In genomic region chr7:73870041-73870492, GRCh38 we compare ENCODE assay signal across 1 cellular context.
TF ChIP-seq lines count a peak whose summit lies in the region.

No MANE protein-coding gene starts in this region.

TF ChIP-seq in HepG2, 621 proteins besides CTCF, POLR2A, EP300 and RAD21 (continued from another document and continues in another):
- no peak for TF ChIP-seq ZBTB2 (CRISPR knock-in tag; IDR thresholded peaks at IDR 0.05; ENCODE audit: low read depth)
- TF ChIP-seq ZNF549 (CRISPR knock-in tag; IDR thresholded peaks at IDR 0.05) = no peak
- TF ChIP-seq HOXA3 (CRISPR knock-in tag; IDR thresholded peaks at IDR 0.05) = peak; percentile 63
- no peak for TF ChIP-seq ZXDC (CRISPR knock-in tag; IDR thresholded peaks at IDR 0.05)
- peak; percentile 67; the same call in 1 of the 2 replicates for TF ChIP-seq ZNF451 (CRISPR knock-in tag; IDR thresholded peaks at IDR 0.05)
- TF ChIP-seq CBFB (CRISPR knock-in tag; IDR thresholded peaks at IDR 0.05) = peak; percentile 76
- no peak for TF ChIP-seq CSRNP2 (CRISPR knock-in tag; conservative IDR thresholded peaks at IDR 0.05; ENCODE audit: low read depth)
- TF ChIP-seq ZNF121 (CRISPR knock-in tag; IDR thresholded peaks at IDR 0.05) = no peak
- no peak for TF ChIP-seq GZF1 (CRISPR knock-in tag; IDR thresholded peaks at IDR 0.05)
- no peak for TF ChIP-seq RNF219 (CRISPR knock-in tag; IDR thresholded peaks at IDR 0.05)
- TF ChIP-seq BCL6 (CRISPR knock-in tag; IDR thresholded peaks at IDR 0.05) = peak; percentile 87
- peak; percentile 37; the same call in 1 of the 2 replicates for TF ChIP-seq ZNF460 (CRISPR knock-in tag; IDR thresholded peaks at IDR 0.05; ENCODE audit: borderline replicate concordance)
- TF ChIP-seq ZNF501 (CRISPR knock-in tag; IDR thresholded peaks at IDR 0.05) = peak; percentile 65; the same call in 1 of the 2 replicates
- peak; percentile 58; the same call in 1 of the 2 replicates for TF ChIP-seq SP4 (CRISPR knock-in tag; IDR thresholded peaks at IDR 0.05)
- TF ChIP-seq ELF4 (CRISPR knock-in tag; IDR thresholded peaks at IDR 0.05; ENCODE audit: borderline replicate concordance) = no peak
- TF ChIP-seq MAZ (IDR thresholded peaks at IDR 0.05; ENCODE audit: borderline replicate concordance, low read depth, low read length) = no peak
- TF ChIP-seq MAZ (CRISPR knock-in tag; IDR thresholded peaks at IDR 0.05; ENCODE audit: low read depth) = 0 out of 2 replicates have a peak, but pooled peaks have one; percentile 54
- no peak for TF ChIP-seq CREBL2 (CRISPR knock-in tag; IDR thresholded peaks at IDR 0.05; ENCODE audit: borderline replicate concordance)
- peak; percentile 59; the same call in 1 of the 2 replicates for TF ChIP-seq GATAD1 (CRISPR knock-in tag; IDR thresholded peaks at IDR 0.05)
- peak; percentile 36; the same call in 1 of the 2 replicates for TF ChIP-seq BORCS8-MEF2B (CRISPR knock-in tag; IDR thresholded peaks at IDR 0.05)
- TF ChIP-seq SALL1 (CRISPR knock-in tag; IDR thresholded peaks at IDR 0.05) = peak; percentile 84
- TF ChIP-seq FOXO1 (CRISPR knock-in tag; IDR thresholded peaks at IDR 0.05) = peak; percentile 21; the same call in 1 of the 2 replicates
- TF ChIP-seq MTA1 (CRISPR knock-in tag; IDR thresholded peaks at IDR 0.05; ENCODE audit: borderline replicate concordance) = peak; percentile 80; the same call in 1 of the 2 replicates
- no peak for TF ChIP-seq NFYC (CRISPR knock-in tag; IDR thresholded peaks at IDR 0.05)
- no peak for TF ChIP-seq GTF3A (CRISPR knock-in tag; conservative IDR thresholded peaks at IDR 0.05)
- peak; percentile 77 for TF ChIP-seq GABPB1 (CRISPR knock-in tag; IDR thresholded peaks at IDR 0.05)
- peak; percentile 90 for TF ChIP-seq TBL1XR1 (IDR thresholded peaks at IDR 0.05; ENCODE audit: borderline replicate concordance, low read length, partially characterized antibody)
- no peak for TF ChIP-seq SRSF4 (IDR thresholded peaks at IDR 0.05; ENCODE audit: low read depth, low read length, poor library complexity, severe bottlenecking)
- TF ChIP-seq ZNF788 (CRISPR knock-in tag; IDR thresholded peaks at IDR 0.05; ENCODE audit: borderline replicate concordance) = peak; percentile 27; the same call in 1 of the 2 replicates
- peak; percentile 67; the same call in 1 of the 2 replicates for TF ChIP-seq HMG20A (CRISPR knock-in tag; IDR thresholded peaks at IDR 0.05; ENCODE audit: borderline replicate concordance)
- peak; percentile 39; the same call in 1 of the 2 replicates for TF ChIP-seq ZNF574 (CRISPR knock-in tag; IDR thresholded peaks at IDR 0.05)
- TF ChIP-seq ZKSCAN1 (IDR thresholded peaks at IDR 0.05; ENCODE audit: low read length) = no peak
- TF ChIP-seq MZF1 (CRISPR knock-in tag; IDR thresholded peaks at IDR 0.05; ENCODE audit: borderline replicate concordance) = no peak
- TF ChIP-seq CAMTA2 (CRISPR knock-in tag; IDR thresholded peaks at IDR 0.05; ENCODE audit: borderline replicate concordance) = 0 out of 2 replicates have a peak, but pooled peaks have one; percentile 37
- no peak for TF ChIP-seq TEAD2 (CRISPR knock-in tag; IDR thresholded peaks at IDR 0.05)
- TF ChIP-seq, protein P1, sequence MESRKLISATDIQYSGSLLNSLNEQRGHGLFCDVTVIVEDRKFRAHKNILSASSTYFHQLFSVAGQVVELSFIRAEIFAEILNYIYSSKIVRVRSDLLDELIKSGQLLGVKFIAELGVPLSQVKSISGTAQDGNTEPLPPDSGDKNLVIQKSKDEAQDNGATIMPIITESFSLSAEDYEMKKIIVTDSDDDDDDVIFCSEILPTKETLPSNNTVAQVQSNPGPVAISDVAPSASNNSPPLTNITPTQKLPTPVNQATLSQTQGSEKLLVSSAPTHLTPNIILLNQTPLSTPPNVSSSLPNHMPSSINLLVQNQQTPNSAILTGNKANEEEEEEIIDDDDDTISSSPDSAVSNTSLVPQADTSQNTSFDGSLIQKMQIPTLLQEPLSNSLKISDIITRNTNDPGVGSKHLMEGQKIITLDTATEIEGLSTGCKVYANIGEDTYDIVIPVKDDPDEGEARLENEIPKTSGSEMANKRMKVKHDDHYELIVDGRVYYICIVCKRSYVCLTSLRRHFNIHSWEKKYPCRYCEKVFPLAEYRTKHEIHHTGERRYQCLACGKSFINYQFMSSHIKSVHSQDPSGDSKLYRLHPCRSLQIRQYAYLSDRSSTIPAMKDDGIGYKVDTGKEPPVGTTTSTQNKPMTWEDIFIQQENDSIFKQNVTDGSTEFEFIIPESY (CRISPR knock-in tag; IDR thresholded peaks at IDR 0.05) = peak; percentile 28; the same call in 1 of the 2 replicates
- TF ChIP-seq, protein P2, sequence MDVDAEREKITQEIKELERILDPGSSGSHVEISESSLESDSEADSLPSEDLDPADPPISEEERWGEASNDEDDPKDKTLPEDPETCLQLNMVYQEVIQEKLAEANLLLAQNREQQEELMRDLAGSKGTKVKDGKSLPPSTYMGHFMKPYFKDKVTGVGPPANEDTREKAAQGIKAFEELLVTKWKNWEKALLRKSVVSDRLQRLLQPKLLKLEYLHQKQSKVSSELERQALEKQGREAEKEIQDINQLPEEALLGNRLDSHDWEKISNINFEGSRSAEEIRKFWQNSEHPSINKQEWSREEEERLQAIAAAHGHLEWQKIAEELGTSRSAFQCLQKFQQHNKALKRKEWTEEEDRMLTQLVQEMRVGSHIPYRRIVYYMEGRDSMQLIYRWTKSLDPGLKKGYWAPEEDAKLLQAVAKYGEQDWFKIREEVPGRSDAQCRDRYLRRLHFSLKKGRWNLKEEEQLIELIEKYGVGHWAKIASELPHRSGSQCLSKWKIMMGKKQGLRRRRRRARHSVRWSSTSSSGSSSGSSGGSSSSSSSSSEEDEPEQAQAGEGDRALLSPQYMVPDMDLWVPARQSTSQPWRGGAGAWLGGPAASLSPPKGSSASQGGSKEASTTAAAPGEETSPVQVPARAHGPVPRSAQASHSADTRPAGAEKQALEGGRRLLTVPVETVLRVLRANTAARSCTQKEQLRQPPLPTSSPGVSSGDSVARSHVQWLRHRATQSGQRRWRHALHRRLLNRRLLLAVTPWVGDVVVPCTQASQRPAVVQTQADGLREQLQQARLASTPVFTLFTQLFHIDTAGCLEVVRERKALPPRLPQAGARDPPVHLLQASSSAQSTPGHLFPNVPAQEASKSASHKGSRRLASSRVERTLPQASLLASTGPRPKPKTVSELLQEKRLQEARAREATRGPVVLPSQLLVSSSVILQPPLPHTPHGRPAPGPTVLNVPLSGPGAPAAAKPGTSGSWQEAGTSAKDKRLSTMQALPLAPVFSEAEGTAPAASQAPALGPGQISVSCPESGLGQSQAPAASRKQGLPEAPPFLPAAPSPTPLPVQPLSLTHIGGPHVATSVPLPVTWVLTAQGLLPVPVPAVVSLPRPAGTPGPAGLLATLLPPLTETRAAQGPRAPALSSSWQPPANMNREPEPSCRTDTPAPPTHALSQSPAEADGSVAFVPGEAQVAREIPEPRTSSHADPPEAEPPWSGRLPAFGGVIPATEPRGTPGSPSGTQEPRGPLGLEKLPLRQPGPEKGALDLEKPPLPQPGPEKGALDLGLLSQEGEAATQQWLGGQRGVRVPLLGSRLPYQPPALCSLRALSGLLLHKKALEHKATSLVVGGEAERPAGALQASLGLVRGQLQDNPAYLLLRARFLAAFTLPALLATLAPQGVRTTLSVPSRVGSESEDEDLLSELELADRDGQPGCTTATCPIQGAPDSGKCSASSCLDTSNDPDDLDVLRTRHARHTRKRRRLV (CRISPR knock-in tag; IDR thresholded peaks at IDR 0.05) = no peak
- peak; percentile 52; the same call in 1 of the 2 replicates for TF ChIP-seq PHF21A (CRISPR knock-in tag; IDR thresholded peaks at IDR 0.05)
- TF ChIP-seq ZNF605 (CRISPR knock-in tag; IDR thresholded peaks at IDR 0.05) = peak; percentile 36; the same call in 1 of the 2 replicates
- TF ChIP-seq ETV6 (CRISPR knock-in tag; conservative IDR thresholded peaks at IDR 0.05) = no peak
- no peak for TF ChIP-seq THAP8 (CRISPR knock-in tag; IDR thresholded peaks at IDR 0.05; ENCODE audit: borderline replicate concordance)
- TF ChIP-seq KMT2A (CRISPR knock-in tag; IDR thresholded peaks at IDR 0.05) = no peak
- no peak for TF ChIP-seq ZNF891 (CRISPR knock-in tag; IDR thresholded peaks at IDR 0.05)
- no peak for TF ChIP-seq NFKB2 (CRISPR knock-in tag; IDR thresholded peaks at IDR 0.05; ENCODE audit: borderline replicate concordance)
- no peak for TF ChIP-seq PLRG1 (conservative IDR thresholded peaks at IDR 0.05)
